8 cellular contexts compared by ENCODE assay signal in genomic region chr12:47758834-47759690, GRCh38. TPM values are rescaled to one million over a fixed set of nuclear protein-coding genes. Genes with fewer than 3 reads are reported as not detected.
DNase-seq lines count a peak whose midpoint lies in the region; ATAC-seq and TF ChIP-seq lines count a peak whose summit lies in the region.

Gene RAPGEF3 (minus strand): TSS chr12:47758880. CDS start chr12:47758556, 324 bp downstream.

- H3K27me3 Mint-ChIP-seq in chondrocyte (ENCODE audit: low read depth), result no peaks in the 10 kb centered on the region

- H3K36me3 ChIP-seq in kidney epithelial cell (ENCODE audit: control insufficient read depth, insufficient read depth, low read length), result no peaks in the 10 kb centered on the region

- H3K9me3 Mint-ChIP-seq in chondrocyte (ENCODE audit: low read depth), result no peaks in the 10 kb centered on the region

- no peaks in the 10 kb centered on the region for H3K36me3 Mint-ChIP-seq in chondrocyte (ENCODE audit: low read depth)

- H3K4me3 Mint-ChIP-seq in chondrocyte (ENCODE audit: unreplicated experiment), result peak within 1 kb of the TSS; percentile 74

- H3K4me3 ChIP-seq in kidney epithelial cell (ENCODE audit: low read depth, low read length), result peak within 1 kb of the TSS; percentile 42

- TF ChIP-seq CTCF in GM12874 (IDR thresholded peaks at IDR 0.05; ENCODE audit: insufficient read depth, low read depth, low read length), result peak; percentile 76
- TF ChIP-seq CTCF in chondrocyte (IDR thresholded peaks at IDR 0.05), result peak; percentile 77
- TF ChIP-seq CTCF in kidney epithelial cell (IDR thresholded peaks at IDR 0.05; ENCODE audit: insufficient read depth, low read length, poor library complexity, severe bottlenecking), result peak; percentile 63

- ATAC-seq in HG02798 (IDR thresholded peaks at IDR 0.05; ENCODE audit: poor library complexity, unreplicated experiment) (peak; percentile 50), GM21367 (IDR thresholded peaks at IDR 0.05; ENCODE audit: unreplicated experiment) (no peak)
- ATAC-seq in activated CD4-positive, CD25-positive, alpha-beta regulatory T cell treated with anti-CD3 and anti-CD28 coated beads, Interleukin-2, amount 50 U/mL, for 24 hours, result peak; percentile 44 to 60

- no peaks in the 10 kb centered on the region for H3K27me3 ChIP-seq in kidney epithelial cell (ENCODE audit: control insufficient read depth, insufficient read depth, low read length)

- H3K27ac Mint-ChIP-seq in chondrocyte (ENCODE audit: unreplicated experiment), result no peak within 1 kb of the TSS

- H3K4me1 Mint-ChIP-seq in chondrocyte (ENCODE audit: low read depth), result peaks cover 16% of the 10 kb centered on the region

- DNase-seq in NCI-H2029 (lab: John Stamatoyannopoulos, UW) (peak; percentile 52), chondrocyte (ENCODE audit: low spot score) (no peak), kidney epithelial cell (ENCODE audit: low read depth) (no peak)
- peak; percentile 37 to 49 for DNase-seq in stimulated activated CD4-positive, alpha-beta T cell treated with anti-CD3 and anti-CD28 coated beads, Interleukin-15, amount 100 ng/mL, for 1 hour (ENCODE audit: low read depth in 1 of 2, low spot score in 1 of 2)

RNA-seq across cellular contexts. Expression of gene RAPGEF3, which starts in this region (rescaled TPM):
- 1.3 to 1.8 TPM (median 1.3 TPM) in 3 replicates for total RNA-seq in chondrocyte
- 8.7 and 14.3 TPM in 2 replicates for total RNA-seq in kidney epithelial cell

Comparison
In these comparisons a context has a peak if more than half of its experiments do, and no peak if none do; other contexts are left out.
1. DNase-seq: peak in NCI-H2029 (single experiment) and stimulated activated CD4-positive, alpha-beta T cell treated with anti-CD3 and anti-CD28 coated beads, Interleukin-15, amount 100 ng/mL, for 1 hour (2 of 2); none in chondrocyte (single experiment) and kidney epithelial cell (single experiment).
2. Peak in every context shown above with its lines, with median percentiles within 50 percentile points of each other: CTCF ChIP-seq.